Comparison of ENCODE assay signal across 11 cellular contexts in the genomic region with DNA sequence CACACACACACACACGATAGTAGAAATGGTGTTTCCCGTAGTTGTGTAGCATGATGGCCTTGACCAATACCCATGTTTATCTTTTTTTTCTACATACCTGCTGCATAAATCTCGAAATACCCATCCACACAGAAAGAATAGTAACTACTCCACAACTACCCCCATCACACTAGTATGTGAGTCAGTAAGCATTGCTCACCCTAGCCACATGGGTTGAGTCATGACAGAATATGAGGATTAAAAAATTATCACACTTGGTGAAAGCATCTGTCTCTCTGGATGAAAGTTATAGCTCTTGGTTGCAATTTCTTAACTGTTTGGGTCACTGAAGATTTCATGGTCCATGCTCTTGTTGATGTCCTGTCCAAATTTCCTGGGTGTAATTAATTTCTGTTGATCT.
DNase-seq lines count a peak whose midpoint lies in the region; ATAC-seq, FAIRE-seq and TF ChIP-seq lines count a peak whose summit lies in the region.
"Had no signal": no experiment of that assay in that cellular context is flagged by ENCODE, and none has a peak within 500 bp of the region (broad histone marks: within the 10 kb centered on the region; RNA-seq: fewer than 3 reads in every experiment).

No MANE protein-coding gene starts in this region.

- POLR2A ChIA-PET in endothelial cell of umbilical vein (lab: Charles Lee), result no interaction called here

- H3K27ac Mint-ChIP-seq in activated CD8-positive, alpha-beta memory T cell treated with anti-CD3 and anti-CD28 coated beads, Interleukin-2, amount 10 ng/mL, durations not matched to agents 7 days and 5 days, result no peak overlapping the region

- no peak overlapping the region for H3K27ac ChIP-seq in endothelial cell of umbilical vein (ENCODE audit: insufficient read depth, low read depth, low read length)
- H3K27ac ChIP-seq in Peyer's patch, result no peak overlapping the region
- H3K27ac ChIP-seq: BLaER1 treated with 17β-estradiol and CSF1 and Interleukin-3, amounts not matched to agents 10 nM and 100 nM; testis had no signal

- H3K9me3 ChIP-seq in endothelial cell of umbilical vein (replicated peaks; ENCODE audit: control insufficient read depth, insufficient read depth, low read length) (no peaks in the 10 kb centered on the region), Peyer's patch (no peaks in the 10 kb centered on the region)
- H3K9me3 ChIP-seq: testis had no signal

- H3K27me3 Mint-ChIP-seq in activated CD8-positive, alpha-beta memory T cell treated with anti-CD3 and anti-CD28 coated beads, Interleukin-2, amount 10 ng/mL, durations not matched to agents 7 days and 5 days, result no peaks in the 10 kb centered on the region

- intact Hi-C loops in endothelial cell of umbilical vein (cut with micrococcal nuclease), result no loop called here

- H3K4me1 ChIP-seq in endothelial cell of umbilical vein (ENCODE audit: control insufficient read depth, extremely low read depth, insufficient read depth, low read length), result peaks cover 7% of the 10 kb centered on the region
- no peaks in the 10 kb centered on the region for H3K4me1 ChIP-seq in Peyer's patch
- H3K4me1 ChIP-seq: testis had no signal

- BruUV-seq in endothelial cell of umbilical vein (replicated peaks; lab: Mats Ljungman, UMichigan), result no TSS peak

- FAIRE-seq in endothelial cell of umbilical vein (lab: Jason Lieb, UNC), result no peak

- no peaks in the 10 kb centered on the region for H4K20me1 ChIP-seq in endothelial cell of umbilical vein (replicated peaks; ENCODE audit: control insufficient read depth, extremely low read depth, insufficient read depth, low read length)
- H4K20me1 ChIP-seq: BLaER1 treated with 17β-estradiol and CSF1 and Interleukin-3, amounts not matched to agents 10 nM and 100 nM had no signal

- CTCF ChIA-PET in activated CD8-positive, alpha-beta memory T cell treated with anti-CD3 and anti-CD28 coated beads, Interleukin-2, amount 10 ng/mL, durations not matched to agents 7 days and 5 days (lab: Charles Lee), result no interaction called here
- CTCF ChIA-PET in endothelial cell of umbilical vein (lab: Charles Lee), result no interaction called here

- H3K36me3 ChIP-seq in endothelial cell of umbilical vein (ENCODE audit: control insufficient read depth in 2 of 2, extremely low read depth in 1 of 2, insufficient read depth in 2 of 2, low read length in 2 of 2) (no peaks in the 10 kb centered on the region), Peyer's patch (no peaks in the 10 kb centered on the region)
- H3K36me3 ChIP-seq: BLaER1 treated with 17β-estradiol and CSF1 and Interleukin-3, amounts not matched to agents 10 nM and 100 nM had no signal

- dilution Hi-C loops in endothelial cell of umbilical vein (cut with MboI; ENCODE audit: extremely low pct_ligation_motif_present, low sequenced_read_pairs), result no loop called here

- peaks cover 21% of the 10 kb centered on the region for H3K4me1 Mint-ChIP-seq in activated CD8-positive, alpha-beta memory T cell treated with anti-CD3 and anti-CD28 coated beads, Interleukin-2, amount 10 ng/mL, durations not matched to agents 7 days and 5 days

- H3K4me3 Mint-ChIP-seq in activated CD8-positive, alpha-beta memory T cell treated with anti-CD3 and anti-CD28 coated beads, Interleukin-2, amount 10 ng/mL, durations not matched to agents 7 days and 5 days, result no peak overlapping the region

- peaks cover 2% of the 10 kb centered on the region for H3K9me3 Mint-ChIP-seq in activated CD8-positive, alpha-beta memory T cell treated with anti-CD3 and anti-CD28 coated beads, Interleukin-2, amount 10 ng/mL, durations not matched to agents 7 days and 5 days (ENCODE audit: low read depth)

- H3K4me3 ChIP-seq in endothelial cell of umbilical vein (replicated peaks in 1 of 3; ENCODE audit: insufficient read depth in 1 of 3, low read depth in 1 of 3, low read length in 3 of 3) (no peak overlapping the region), retinal pigment epithelial cell (ENCODE audit: low read length) (no peak overlapping the region), Peyer's patch (no peak overlapping the region)
- H3K4me3 ChIP-seq: BLaER1 treated with 17β-estradiol and CSF1 and Interleukin-3, amounts not matched to agents 10 nM and 100 nM; testis had no signal

- TF ChIP-seq POLR2A in endothelial cell of umbilical vein (IDR thresholded peaks at IDR 0.05; ENCODE audit: low read depth, low read length), result no peak
- TF ChIP-seq POLR2A in Peyer's patch (IDR thresholded peaks at IDR 0.05), result no peak

- ATAC-seq in activated CD8-positive, alpha-beta memory T cell treated with anti-CD3 and anti-CD28 coated beads, Interleukin-2, amount 10 ng/mL, durations not matched to agents 7 days and 5 days, result peak; percentile 49
- ATAC-seq in GM18517 (IDR thresholded peaks at IDR 0.05; ENCODE audit: unreplicated experiment) (no peak), HG02884 (IDR thresholded peaks at IDR 0.05; ENCODE audit: unreplicated experiment) (no peak)

- no peak overlapping the region for H3K9ac ChIP-seq in endothelial cell of umbilical vein (replicated peaks; ENCODE audit: extremely low read depth, insufficient read depth, low read length)
- H3K9ac ChIP-seq: BLaER1 treated with 17β-estradiol and CSF1 and Interleukin-3, amounts not matched to agents 10 nM and 100 nM had no signal

- no peaks in the 10 kb centered on the region for H3K9me1 ChIP-seq in endothelial cell of umbilical vein (replicated peaks; ENCODE audit: control insufficient read depth, extremely low read depth, insufficient read depth, low read length)

- TF ChIP-seq CTCF in endothelial cell of umbilical vein (IDR thresholded peaks at IDR 0.05; ENCODE audit: extremely low read depth in 1 of 2, insufficient read depth in 1 of 2, low read depth in 1 of 2, low read length in 2 of 2), result no peak
- TF ChIP-seq CTCF in retinal pigment epithelial cell (conservative IDR thresholded peaks at IDR 0.05; ENCODE audit: low read depth, low read length), result no peak
- TF ChIP-seq CTCF in Peyer's patch (IDR thresholded peaks at IDR 0.05), result no peak

- no peak for DNase-seq in activated CD8-positive, alpha-beta memory T cell treated with anti-CD3 and anti-CD28 coated beads, Interleukin-2, amount 10 ng/mL, durations not matched to agents 7 days and 5 days
- no peak for DNase-seq in activated CD8-positive, alpha-beta memory T cell treated with anti-CD3 and anti-CD28 coated beads, Interleukin-2, amount 50 U/mL, for 48 hours
- DNase-seq in LHCN-M2 (ENCODE audit: low read depth), result peak; percentile 89
- no peak for DNase-seq in endothelial cell of umbilical vein (ENCODE audit: low read depth, low spot score)
- DNase-seq in retinal pigment epithelial cell (ENCODE audit: low read depth), result peak; percentile 37
- no peak for DNase-seq in Peyer's patch
- DNase-seq: NCI-H1694 treated with DMSO at 0.1 percent for 48 hours, testis had no signal

- H3K4me2 ChIP-seq in endothelial cell of umbilical vein (ENCODE audit: insufficient read depth, low read length), result no peak overlapping the region

- peaks cover 5% of the 10 kb centered on the region for H3K36me3 Mint-ChIP-seq in activated CD8-positive, alpha-beta memory T cell treated with anti-CD3 and anti-CD28 coated beads, Interleukin-2, amount 10 ng/mL, durations not matched to agents 7 days and 5 days

- no peaks in the 10 kb centered on the region for H3K79me2 ChIP-seq in endothelial cell of umbilical vein (ENCODE audit: control insufficient read depth, insufficient read depth, low read length)

- no peaks in the 10 kb centered on the region for H3K27me3 ChIP-seq in endothelial cell of umbilical vein (ENCODE audit: control insufficient read depth in 2 of 2, insufficient read depth in 2 of 2, low read length in 2 of 2)
- no peaks in the 10 kb centered on the region for H3K27me3 ChIP-seq in Peyer's patch
- H3K27me3 ChIP-seq: BLaER1 treated with 17β-estradiol and CSF1 and Interleukin-3, amounts not matched to agents 10 nM and 100 nM; testis had no signal

- H2AFZ ChIP-seq in endothelial cell of umbilical vein (ENCODE audit: low read depth, low read length), result no peak overlapping the region

TF ChIP-seq in endothelial cell of umbilical vein, 7 proteins besides CTCF, POLR2A, EP300 and RAD21:
- TF ChIP-seq FOS (IDR thresholded peaks at IDR 0.05; ENCODE audit: borderline replicate concordance, insufficient read depth, low read length) (peak; percentile 62), EZH2 (IDR thresholded peaks at IDR 0.05; ENCODE audit: borderline replicate concordance, low read depth, low read length, severe bottlenecking) (no peak), POLR2AphosphoS5 (IDR thresholded peaks at IDR 0.05; ENCODE audit: insufficient read depth, low read depth, low read length) (no peak), JUN (IDR thresholded peaks at IDR 0.05; ENCODE audit: borderline replicate concordance, insufficient read depth, insufficient read length, low read depth) (no peak)

Comparison
In these comparisons a context has a peak if more than half of its experiments do, and no peak if none do; other contexts are left out.
1. DNase-seq: peak in LHCN-M2 (single experiment) and retinal pigment epithelial cell (single experiment); none in activated CD8-positive, alpha-beta memory T cell treated with anti-CD3 and anti-CD28 coated beads, Interleukin-2, amount 10 ng/mL, durations not matched to agents 7 days and 5 days (single experiment), activated CD8-positive, alpha-beta memory T cell treated with anti-CD3 and anti-CD28 coated beads, Interleukin-2, amount 50 U/mL, for 48 hours (single experiment), endothelial cell of umbilical vein (single experiment) and Peyer's patch (0 of 3).